In genomic region chr17:74292495-74292894, GRCh38 we compare ENCODE assay signal across 23 cellular contexts. TPM values are rescaled to one million over a fixed set of nuclear protein-coding genes. Genes with fewer than 3 reads are reported as not detected.
DNase-seq lines count a peak whose midpoint lies in the region; ATAC-seq and TF ChIP-seq lines count a peak whose summit lies in the region.
"Had no signal": no experiment of that assay in that cellular context is flagged by ENCODE, and none has a peak within 500 bp of the region (broad histone marks: within the 10 kb centered on the region; RNA-seq: fewer than 3 reads in every experiment).

No MANE protein-coding gene starts in this region.

- DNase-seq in CD4-positive, CD25-positive, alpha-beta regulatory T cell = no peak
- DNase-seq in WERI-Rb-1 = no peak
- DNase-seq in prostate gland (ENCODE audit: low spot score) = peak; percentile 65
- no peak for DNase-seq in EL
- DNase-seq: C1 segment of cervical spinal cord; Calu3; CD4-positive, alpha-beta T cell; CD8-positive, alpha-beta memory T cell; COR-L47; DMS53; DND-41; GDM1; H9; HFFc6 had no signal

- H3K4me3 Mint-ChIP-seq in CD4-positive, CD25-positive, alpha-beta regulatory T cell = no peak overlapping the region
- H3K4me3 Mint-ChIP-seq: CD4-positive, alpha-beta T cell; GM23338; H9; HFFc6 had no signal

- peaks cover 4 to 40% (median 25%) of the 10 kb centered on the region in 4 donors for H3K4me1 Mint-ChIP-seq in CD4-positive, CD25-positive, alpha-beta regulatory T cell

- no peaks in the 10 kb centered on the region for H3K9me3 ChIP-seq in CD4-positive, CD25-positive, alpha-beta regulatory T cell (ENCODE audit: control insufficient read depth in 2 of 2, low read length in 2 of 2)
- H3K9me3 ChIP-seq in WERI-Rb-1 (ENCODE audit: severe bottlenecking) (peaks cover 5% of the 10 kb centered on the region), prostate gland (no peaks in the 10 kb centered on the region)

- H3K9me3 Mint-ChIP-seq in CD4-positive, CD25-positive, alpha-beta regulatory T cell = peaks cover 0 to 2% (median 0%) of the 10 kb centered on the region in 7 donors
- H3K9me3 Mint-ChIP-seq: CD4-positive, alpha-beta T cell; CD8-positive, alpha-beta memory T cell; GM23338 had no signal

- intact Hi-C loops in prostate gland (cut with DNase I) = no loop called here

- no peak for TF ChIP-seq POLR2A in prostate gland (IDR thresholded peaks at IDR 0.05)

- H3K4me1 ChIP-seq in CD4-positive, CD25-positive, alpha-beta regulatory T cell (ENCODE audit: control insufficient read depth, insufficient read depth, low read length, poor library complexity, severe bottlenecking) = peaks cover 11% of the 10 kb centered on the region
- no peaks in the 10 kb centered on the region for H3K4me1 ChIP-seq in prostate gland (replicated peaks)

- peak overlapping the region in 2 of 3 donors; percentile 20 to 56 for H3K27ac Mint-ChIP-seq in CD4-positive, CD25-positive, alpha-beta regulatory T cell
- H3K27ac Mint-ChIP-seq: CD4-positive, alpha-beta T cell; GM23338; H9; HFFc6 had no signal

- ATAC-seq in CD4-positive, CD25-positive, alpha-beta regulatory T cell (ENCODE audit: low read depth in 2 of 2) = no peak
- no peak for ATAC-seq in GM18502 (IDR thresholded peaks at IDR 0.05; ENCODE audit: poor library complexity, unreplicated experiment)
- ATAC-seq: GM12878, GM23338, HCT116 had no signal

- WGBS in prostate gland = 51% methylated on average over 10 of the region's 10 CpGs

- no peaks in the 10 kb centered on the region for H3K36me3 Mint-ChIP-seq in CD4-positive, CD25-positive, alpha-beta regulatory T cell
- H3K36me3 Mint-ChIP-seq: CD8-positive, alpha-beta memory T cell had no signal

- TF ChIP-seq CTCF in C4-2B (conservative IDR thresholded peaks at IDR 0.05) (no peak), WERI-Rb-1 (IDR thresholded peaks at IDR 0.05; ENCODE audit: low read depth, low read length) (no peak), prostate gland (IDR thresholded peaks at IDR 0.05) (no peak)

- H3K4me3 ChIP-seq in CD4-positive, CD25-positive, alpha-beta regulatory T cell (ENCODE audit: low read depth, low read length) = no peak overlapping the region
- H3K4me3 ChIP-seq in WERI-Rb-1 (ENCODE audit: low read depth, low read length) (no peak overlapping the region), prostate gland (no peak overlapping the region)
- H3K4me3 ChIP-seq: GM12878, GM23338 had no signal

- H3K27me3 Mint-ChIP-seq in CD4-positive, CD25-positive, alpha-beta regulatory T cell = no peaks in the 10 kb centered on the region
- H3K27me3 Mint-ChIP-seq: CD4-positive, alpha-beta T cell; CD8-positive, alpha-beta memory T cell had no signal

- H3K36me3 ChIP-seq in CD4-positive, CD25-positive, alpha-beta regulatory T cell (ENCODE audit: control insufficient read depth, insufficient read depth, low read length) = no peaks in the 10 kb centered on the region
- H3K36me3 ChIP-seq in WERI-Rb-1 = no peaks in the 10 kb centered on the region
- no peaks in the 10 kb centered on the region for H3K36me3 ChIP-seq in prostate gland

- H3K27me3 ChIP-seq in CD4-positive, CD25-positive, alpha-beta regulatory T cell (ENCODE audit: control insufficient read depth, insufficient read depth, low read length) = no peaks in the 10 kb centered on the region
- H3K27me3 ChIP-seq in WERI-Rb-1 (ENCODE audit: insufficient read depth, low read depth, severe bottlenecking) (no peaks in the 10 kb centered on the region), prostate gland (replicated peaks; ENCODE audit: insufficient read depth) (no peaks in the 10 kb centered on the region)

- H3K27ac ChIP-seq in C4-2B (peak overlapping the region; percentile 8; the same call in 1 of the 2 replicates), WERI-Rb-1 (peak overlapping the region; percentile 18; the same call in 1 of the 2 replicates), prostate gland (no peak overlapping the region)
- H3K27ac ChIP-seq in CD4-positive, CD25-positive, alpha-beta regulatory T cell (ENCODE audit: insufficient read depth, low read length, poor library complexity, severe bottlenecking) = no peak overlapping the region

RNA-seq across cellular contexts. Expression of gene DNAI2, which starts 18.5 kb away (rescaled TPM):
- total RNA-seq in CD4-positive, CD25-positive, alpha-beta regulatory T cell = 1.5 TPM
- polyA plus RNA-seq in CD4-positive, CD25-positive, alpha-beta regulatory T cell = under 1 TPM in 2 of 4 donors, not detected in 2; 0.10 to 0.23 TPM
- 1 to 10 TPM in 1 of 2 donors, not detected in 1; 4.3 TPM for total RNA-seq in prostate gland
- total RNA-seq: A172, A673, Calu3, GM23338, H4, H9, HFFc6 had no signal
- polyA plus RNA-seq: BJ had no signal

RNA-seq across cellular contexts. Expression of gene KIF19, which starts 33.5 kb away (rescaled TPM):
- 1.8 TPM for total RNA-seq in CD4-positive, CD25-positive, alpha-beta regulatory T cell
- 1 to 10 TPM; 1.2 to 1.7 (median 1.3) TPM for polyA plus RNA-seq in CD4-positive, CD25-positive, alpha-beta regulatory T cell
- total RNA-seq in prostate gland = under 1 TPM; 0.36 to 0.62 TPM
- total RNA-seq: A172, A673, Calu3, H4, HFFc6 had no signal
- polyA plus RNA-seq: BJ had no signal

Comparison
In these comparisons a context has a peak if more than half of its experiments do, and no peak if none do; other contexts are left out.
1. H3K27ac ChIP-seq: peak in C4-2B (single experiment) and WERI-Rb-1 (single experiment); none in CD4-positive, CD25-positive, alpha-beta regulatory T cell (single experiment) and prostate gland (0 of 2).